Comparison of ENCODE assay signal across 34 cellular contexts in genomic region chr9:93992830-93993229, GRCh38. TPM values are rescaled to one million over a fixed set of nuclear protein-coding genes. Genes with fewer than 3 reads are reported as not detected.
"Had no signal": no experiment of that assay in that cellular context is flagged by ENCODE, and none has a peak within 500 bp of the region (broad histone marks: within the 10 kb centered on the region; RNA-seq: fewer than 3 reads in every experiment).

No MANE protein-coding gene starts in this region.

- DNase-seq: colonic mucosa; cortex of kidney; effector CD8-positive, alpha-beta T cell; effector memory CD8-positive, alpha-beta T cell; endodermal cell; erythroblast; esophagus squamous epithelium; foreskin fibroblast; foreskin melanocyte; gastrocnemius medialis; glutamatergic neuron; head of caudate nucleus; heart right ventricle; hippocampal formation; left cardiac atrium; left lung; left ventricle myocardium superior; lower lobe of right lung; mesenchymal stem cell; mucosa of descending colon; naive B cell had no signal

- H3K9me3 ChIP-seq: colonic mucosa, gastrocnemius medialis had no signal

- ATAC-seq: effector memory CD8-positive, alpha-beta T cell; esophagus mucosa; gastrocnemius medialis; heart right ventricle; left cardiac atrium; left lung; left ventricle myocardium superior; lower lobe of right lung; mucosa of descending colon had no signal

- H3K36me3 ChIP-seq: colonic mucosa, esophagus squamous epithelium, gastrocnemius medialis, heart right ventricle, left lung, lower lobe of right lung had no signal

- H3K27ac ChIP-seq: colonic mucosa, epithelial cell of prostate, esophagus squamous epithelium, gastrocnemius medialis, heart right ventricle, left lung, lower lobe of right lung had no signal

- FAIRE-seq: endometrium, islet of Langerhans, keratinocyte had no signal

- H3K4me3 ChIP-seq: colonic mucosa, esophagus squamous epithelium, gastrocnemius medialis, heart right ventricle, left lung, lower lobe of right lung, mucosa of descending colon had no signal

- H3K4me1 ChIP-seq: colonic mucosa, esophagus squamous epithelium, gastrocnemius medialis, heart right ventricle, left lung, lower lobe of right lung had no signal

- H3K27me3 ChIP-seq: colonic mucosa, left lung had no signal

RNA-seq across cellular contexts. Expression of gene BARX1, which starts 37.7 kb away (rescaled TPM):
- total RNA-seq: colonic mucosa, dermis microvascular lymphatic vessel endothelial cell, esophagus squamous epithelium, gastrocnemius medialis, glomerular endothelial cell, kidney epithelial cell, left cardiac atrium, left lung, left ventricle myocardium superior, lower leg skin, lower lobe of right lung, lung microvascular endothelial cell, mesenteric fat pad, mesothelial cell of epicardium, myocyte had no signal
- polyA plus RNA-seq: keratinocyte had no signal
